Comparison of ENCODE assay signal across 13 cellular contexts in genomic region chr16:9112166-9112843, GRCh38. TPM values are rescaled to one million over a fixed set of nuclear protein-coding genes. Genes with fewer than 3 reads are reported as not detected.
DNase-seq lines count a peak whose midpoint lies in the region; ATAC-seq and TF ChIP-seq lines count a peak whose summit lies in the region.
"Had no signal": no experiment of that assay in that cellular context is flagged by ENCODE, and none has a peak within 500 bp of the region (broad histone marks: within the 10 kb centered on the region; RNA-seq: fewer than 3 reads in every experiment).

No MANE protein-coding gene starts in this region.

- peak overlapping the region; percentile 9 to 75 (median 66) for H3K4me3 Mint-ChIP-seq in CD4-positive, CD25-positive, alpha-beta regulatory T cell

- ATAC-seq in CD4-positive, CD25-positive, alpha-beta regulatory T cell (ENCODE audit: low read depth in 2 of 2): no peak
- no peak for ATAC-seq in RWPE2 (ENCODE audit: low read depth)
- peak; percentile 28 to 39 for ATAC-seq in left cardiac atrium

- no peaks in the 10 kb centered on the region for H3K27me3 ChIP-seq in CD4-positive, CD25-positive, alpha-beta regulatory T cell (ENCODE audit: control insufficient read depth, insufficient read depth, low read length)
- no peaks in the 10 kb centered on the region for H3K27me3 ChIP-seq in RWPE2 (ENCODE audit: insufficient read depth, poor library complexity, severe bottlenecking)
- H3K27me3 ChIP-seq in osteoblast (ENCODE audit: insufficient read depth, low read length): no peaks in the 10 kb centered on the region
- H3K27me3 ChIP-seq in spleen (replicated peaks in 1 of 7): no peaks in the 10 kb centered on the region
- H3K27me3 ChIP-seq in MG63: no peaks in the 10 kb centered on the region

- H3K9me3 ChIP-seq in CD4-positive, CD25-positive, alpha-beta regulatory T cell (ENCODE audit: control insufficient read depth in 2 of 2, low read length in 2 of 2): no peaks in the 10 kb centered on the region
- H3K9me3 ChIP-seq in RWPE2 (ENCODE audit: severe bottlenecking) (no peaks in the 10 kb centered on the region), osteoblast (ENCODE audit: low read depth, low read length) (no peaks in the 10 kb centered on the region), spleen (no peaks in the 10 kb centered on the region), MG63 (no peaks in the 10 kb centered on the region)

- peaks cover 79% of the 10 kb centered on the region for H3K4me1 ChIP-seq in CD4-positive, CD25-positive, alpha-beta regulatory T cell (ENCODE audit: control insufficient read depth, insufficient read depth, low read length, poor library complexity, severe bottlenecking)
- H3K4me1 ChIP-seq in RWPE2 (ENCODE audit: insufficient read depth, poor library complexity, severe bottlenecking) (peaks cover 86% of the 10 kb centered on the region), osteoblast (ENCODE audit: insufficient read depth, low read length) (peaks cover 45% of the 10 kb centered on the region), spleen (peaks cover 67 to 100% (median 88%) of the 10 kb centered on the region in 6 donors)

- H3K36me3 Mint-ChIP-seq in CD4-positive, CD25-positive, alpha-beta regulatory T cell: peaks cover 36% of the 10 kb centered on the region

- H3K4me3 ChIP-seq in CD4-positive, CD25-positive, alpha-beta regulatory T cell (ENCODE audit: low read depth, low read length): peak overlapping the region; percentile 49
- H3K4me3 ChIP-seq in RWPE2 (ENCODE audit: severe bottlenecking) (no peak overlapping the region), osteoblast (ENCODE audit: insufficient read depth, low read length) (no peak overlapping the region), spleen (peak overlapping the region in 1 of 8 donors; percentile 29), MG63 (no peak overlapping the region)

- intact Hi-C loops in left cardiac atrium (cut with DNase I) (no loop called here), spleen (cut with DNase I; ENCODE audit: low total_unique reads) (no loop called here)

- H3K27ac ChIP-seq in CD4-positive, CD25-positive, alpha-beta regulatory T cell (ENCODE audit: insufficient read depth, low read length, poor library complexity, severe bottlenecking): peak overlapping the region; percentile 52
- H3K27ac ChIP-seq in RWPE2 (ENCODE audit: poor library complexity, severe bottlenecking) (peak overlapping the region; percentile 75), osteoblast (ENCODE audit: low read depth, low read length) (peak overlapping the region; percentile 76), spleen (peak overlapping the region in 3 of 8 donors; percentile 35 to 48 (median 41))

- peaks cover 98% of the 10 kb centered on the region for H4K20me1 ChIP-seq in osteoblast (ENCODE audit: insufficient read depth, low read length)

- H3K27ac Mint-ChIP-seq in CD4-positive, CD25-positive, alpha-beta regulatory T cell: peak overlapping the region in 1 of 3 donors; percentile 36

- H2AFZ ChIP-seq in osteoblast (ENCODE audit: low read length): no peak overlapping the region

- no peak for DNase-seq in CD4-positive, CD25-positive, alpha-beta regulatory T cell
- DNase-seq in RWPE2 (ENCODE audit: low spot score): no peak
- no peak for DNase-seq in left cardiac atrium
- DNase-seq in osteoblast (ENCODE audit: insufficient read length, low spot score, missing footprints): peak; percentile 30
- no peak for DNase-seq in spleen
- DNase-seq in NCI-H446 (lab: John Stamatoyannopoulos, UW): no peak
- no peak for DNase-seq in MG63
- no peak for DNase-seq in NAMALWA (ENCODE audit: low spot score)
- DNase-seq: activated CD8-positive, alpha-beta memory T cell treated with anti-CD3 and anti-CD28 coated beads, Interleukin-2, amount 50 U/mL, for 4 hours; caudate nucleus; foreskin fibroblast; Kasumi-1; NCI-H510A had no signal

- TF ChIP-seq POLR2A in spleen (IDR thresholded peaks at IDR 0.05): no peak

- H3K4me2 ChIP-seq in osteoblast (ENCODE audit: insufficient read depth, low read length): peak overlapping the region; percentile 15

- peaks cover 72 to 96% (median 85%) of the 10 kb centered on the region in 4 donors for H3K4me1 Mint-ChIP-seq in CD4-positive, CD25-positive, alpha-beta regulatory T cell

- peaks cover 0 to 1% (median 0%) of the 10 kb centered on the region in 7 donors for H3K9me3 Mint-ChIP-seq in CD4-positive, CD25-positive, alpha-beta regulatory T cell

- peaks cover 59% of the 10 kb centered on the region for H3K36me3 ChIP-seq in CD4-positive, CD25-positive, alpha-beta regulatory T cell (ENCODE audit: control insufficient read depth, insufficient read depth, low read length)
- H3K36me3 ChIP-seq in RWPE2 (ENCODE audit: low read depth) (peaks cover 79% of the 10 kb centered on the region), osteoblast (ENCODE audit: insufficient read depth, low read length) (peaks cover 38% of the 10 kb centered on the region), spleen (peaks cover 0 to 81% (median 38%) of the 10 kb centered on the region in 6 donors), MG63 (peaks cover 99% of the 10 kb centered on the region)

- 55 to 86% (median 69%) methylated on average over 5 of the region's 5 CpGs for WGBS in spleen, 5 donors

- TF ChIP-seq CTCF in RWPE2 (IDR thresholded peaks at IDR 0.05; ENCODE audit: poor library complexity, severe bottlenecking) (no peak), osteoblast (IDR thresholded peaks at IDR 0.05; ENCODE audit: extremely low read depth, low read depth, low read length) (no peak), spleen (IDR thresholded peaks at IDR 0.05 in 8 of 11, conservative IDR thresholded peaks at IDR 0.05 in 3 of 11) (no peak)

- H3K27me3 Mint-ChIP-seq in CD4-positive, CD25-positive, alpha-beta regulatory T cell: no peaks in the 10 kb centered on the region

- peaks cover 99% of the 10 kb centered on the region for H3K79me2 ChIP-seq in osteoblast (ENCODE audit: insufficient read depth, low read length)

RNA-seq across cellular contexts. Expression of gene HAPSTR1, which starts 20.9 kb away (rescaled TPM):
- total RNA-seq in CD4-positive, CD25-positive, alpha-beta regulatory T cell: 125 TPM
- polyA plus RNA-seq in CD4-positive, CD25-positive, alpha-beta regulatory T cell: 10 to 100 TPM; 11.7 to 17.8 (median 13.6) TPM
- total RNA-seq in left cardiac atrium (10 to 100 TPM; 35.6 to 50.5 TPM), osteoblast (86.3 and 93.4 TPM in 2 replicates), spleen (10 to 100 TPM; 60.0 to 84.1 (median 76.3) TPM)
- 10 to 100 TPM in 1 of 3 donors, 1 to 10 TPM in 2; 7.3 to 15.0 (median 8.4) TPM for polyA plus RNA-seq in spleen
- total RNA-seq in MG63 (2014; rRNA removed; shearing (Covaris generic); ENCODE audit: low replicate concordance): 41.4 and 44.3 TPM in 2 replicates

Comparison
In these comparisons a context has a peak if more than half of its experiments do, and no peak if none do; other contexts are left out.
1. ATAC-seq: peak in left cardiac atrium (2 of 2); none in CD4-positive, CD25-positive, alpha-beta regulatory T cell (0 of 2) and RWPE2 (single experiment).